14 cellular contexts compared by ENCODE assay signal in the genomic region with DNA sequence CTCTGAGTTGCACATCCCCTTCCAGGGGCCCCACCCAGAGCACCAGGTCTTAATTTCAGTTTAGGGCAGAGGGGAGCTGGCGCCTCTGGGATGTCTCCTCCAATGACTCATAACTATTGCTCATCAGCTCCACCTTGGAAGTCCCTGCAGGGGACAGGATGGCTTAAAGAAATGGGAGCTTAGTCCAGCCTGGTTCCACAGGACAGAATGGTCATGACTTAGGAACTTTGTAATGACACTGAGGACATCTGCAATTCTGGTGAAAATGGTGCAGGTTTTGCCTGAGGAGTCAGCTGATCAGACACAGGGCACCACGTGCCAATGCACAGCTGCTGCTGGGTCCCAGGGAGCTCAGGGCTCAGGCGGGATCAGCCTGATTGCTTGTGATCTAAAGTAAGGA. TPM values are rescaled to one million over a fixed set of nuclear protein-coding genes. Genes with fewer than 3 reads are reported as not detected.
DNase-seq lines count a peak whose midpoint lies in the region; ATAC-seq and TF ChIP-seq lines count a peak whose summit lies in the region.
"Had no signal": no experiment of that assay in that cellular context is flagged by ENCODE, and none has a peak within 500 bp of the region (broad histone marks: within the 10 kb centered on the region; RNA-seq: fewer than 3 reads in every experiment).

No MANE protein-coding gene starts in this region.

- no peak overlapping the region for H3K27ac Mint-ChIP-seq in WTC11
- H3K27ac Mint-ChIP-seq: activated naive CD4-positive, alpha-beta T cell treated with anti-CD3 and anti-CD28 coated beads, Interleukin-2, amount 50 U/mL, for 72 hours had no signal

- no peaks in the 10 kb centered on the region for H3K27me3 Mint-ChIP-seq in WTC11 (ENCODE audit: low read depth)

- CTCF ChIA-PET in WTC11 (lab: Charles Lee), result interaction anchor here (0.8 kb wide), 1 partner anchor 24 kb away, joined by 3 read pairs; no protein-coding TSS in a partner anchor

- no peak overlapping the region for H3K4me3 Mint-ChIP-seq in WTC11

- no peak for ATAC-seq in WTC11
- no peak for ATAC-seq in HG02642 (IDR thresholded peaks at IDR 0.05; ENCODE audit: poor library complexity, unreplicated experiment)
- ATAC-seq: activated naive CD4-positive, alpha-beta T cell treated with anti-CD3 and anti-CD28 coated beads, Interleukin-2, amount 50 U/mL, for 72 hours had no signal

- DNase-seq in AG20443 (ENCODE audit: low spot score) (peak; percentile 74), HT1080 (ENCODE audit: low read depth) (peak; percentile 80), SW480 (ENCODE audit: low spot score) (peak; percentile 62), iris pigment epithelial cell (ENCODE audit: low read depth) (peak; percentile 44), NCI-H510A (lab: John Stamatoyannopoulos, UW) (no peak), putamen (ENCODE audit: low spot score) (no peak), WTC11 (ENCODE audit: low spot score) (no peak)
- DNase-seq: esophagus squamous epithelium, NCI-H2227 treated with DMSO at 0.1 percent for 48 hours had no signal

- no peaks in the 10 kb centered on the region for H3K36me3 Mint-ChIP-seq in WTC11
- H3K36me3 Mint-ChIP-seq: activated naive CD4-positive, alpha-beta T cell treated with anti-CD3 and anti-CD28 coated beads, Interleukin-2, amount 50 U/mL, for 72 hours had no signal

- no peak for TF ChIP-seq CTCF in WTC11 (IDR thresholded peaks at IDR 0.05)

- no peaks in the 10 kb centered on the region for H3K4me1 Mint-ChIP-seq in WTC11

- POLR2A ChIA-PET in WTC11 (lab: Charles Lee), result no interaction called here

- peaks cover 5% of the 10 kb centered on the region for H3K9me3 Mint-ChIP-seq in WTC11

TF ChIP-seq in WTC11, 78 proteins besides CTCF, POLR2A, EP300 and RAD21:
- TF ChIP-seq, protein P1, sequence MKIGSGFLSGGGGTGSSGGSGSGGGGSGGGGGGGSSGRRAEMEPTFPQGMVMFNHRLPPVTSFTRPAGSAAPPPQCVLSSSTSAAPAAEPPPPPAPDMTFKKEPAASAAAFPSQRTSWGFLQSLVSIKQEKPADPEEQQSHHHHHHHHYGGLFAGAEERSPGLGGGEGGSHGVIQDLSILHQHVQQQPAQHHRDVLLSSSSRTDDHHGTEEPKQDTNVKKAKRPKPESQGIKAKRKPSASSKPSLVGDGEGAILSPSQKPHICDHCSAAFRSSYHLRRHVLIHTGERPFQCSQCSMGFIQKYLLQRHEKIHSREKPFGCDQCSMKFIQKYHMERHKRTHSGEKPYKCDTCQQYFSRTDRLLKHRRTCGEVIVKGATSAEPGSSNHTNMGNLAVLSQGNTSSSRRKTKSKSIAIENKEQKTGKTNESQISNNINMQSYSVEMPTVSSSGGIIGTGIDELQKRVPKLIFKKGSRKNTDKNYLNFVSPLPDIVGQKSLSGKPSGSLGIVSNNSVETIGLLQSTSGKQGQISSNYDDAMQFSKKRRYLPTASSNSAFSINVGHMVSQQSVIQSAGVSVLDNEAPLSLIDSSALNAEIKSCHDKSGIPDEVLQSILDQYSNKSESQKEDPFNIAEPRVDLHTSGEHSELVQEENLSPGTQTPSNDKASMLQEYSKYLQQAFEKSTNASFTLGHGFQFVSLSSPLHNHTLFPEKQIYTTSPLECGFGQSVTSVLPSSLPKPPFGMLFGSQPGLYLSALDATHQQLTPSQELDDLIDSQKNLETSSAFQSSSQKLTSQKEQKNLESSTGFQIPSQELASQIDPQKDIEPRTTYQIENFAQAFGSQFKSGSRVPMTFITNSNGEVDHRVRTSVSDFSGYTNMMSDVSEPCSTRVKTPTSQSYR (CRISPR knock-in tag; IDR thresholded peaks at IDR 0.05), result no peak
- TF ChIP-seq ZNF416 (CRISPR knock-in tag; IDR thresholded peaks at IDR 0.05) (no peak), ZNF121 (CRISPR knock-in tag; IDR thresholded peaks at IDR 0.05) (no peak), ETV6 (CRISPR knock-in tag; IDR thresholded peaks at IDR 0.05) (no peak), ZNF423 (CRISPR knock-in tag; IDR thresholded peaks at IDR 0.05) (no peak), NFYB (CRISPR knock-in tag; conservative IDR thresholded peaks at IDR 0.05; ENCODE audit: low read depth) (no peak), NR1H2 (CRISPR knock-in tag; IDR thresholded peaks at IDR 0.05) (no peak), ZNF512 (CRISPR knock-in tag; IDR thresholded peaks at IDR 0.05; ENCODE audit: borderline replicate concordance) (no peak), JAZF1 (CRISPR knock-in tag; IDR thresholded peaks at IDR 0.05) (no peak)
- TF ChIP-seq, protein P2, sequence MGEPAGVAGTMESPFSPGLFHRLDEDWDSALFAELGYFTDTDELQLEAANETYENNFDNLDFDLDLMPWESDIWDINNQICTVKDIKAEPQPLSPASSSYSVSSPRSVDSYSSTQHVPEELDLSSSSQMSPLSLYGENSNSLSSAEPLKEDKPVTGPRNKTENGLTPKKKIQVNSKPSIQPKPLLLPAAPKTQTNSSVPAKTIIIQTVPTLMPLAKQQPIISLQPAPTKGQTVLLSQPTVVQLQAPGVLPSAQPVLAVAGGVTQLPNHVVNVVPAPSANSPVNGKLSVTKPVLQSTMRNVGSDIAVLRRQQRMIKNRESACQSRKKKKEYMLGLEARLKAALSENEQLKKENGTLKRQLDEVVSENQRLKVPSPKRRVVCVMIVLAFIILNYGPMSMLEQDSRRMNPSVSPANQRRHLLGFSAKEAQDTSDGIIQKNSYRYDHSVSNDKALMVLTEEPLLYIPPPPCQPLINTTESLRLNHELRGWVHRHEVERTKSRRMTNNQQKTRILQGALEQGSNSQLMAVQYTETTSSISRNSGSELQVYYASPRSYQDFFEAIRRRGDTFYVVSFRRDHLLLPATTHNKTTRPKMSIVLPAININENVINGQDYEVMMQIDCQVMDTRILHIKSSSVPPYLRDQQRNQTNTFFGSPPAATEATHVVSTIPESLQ (CRISPR knock-in tag; IDR thresholded peaks at IDR 0.05), result no peak
- TF ChIP-seq, protein P3, sequence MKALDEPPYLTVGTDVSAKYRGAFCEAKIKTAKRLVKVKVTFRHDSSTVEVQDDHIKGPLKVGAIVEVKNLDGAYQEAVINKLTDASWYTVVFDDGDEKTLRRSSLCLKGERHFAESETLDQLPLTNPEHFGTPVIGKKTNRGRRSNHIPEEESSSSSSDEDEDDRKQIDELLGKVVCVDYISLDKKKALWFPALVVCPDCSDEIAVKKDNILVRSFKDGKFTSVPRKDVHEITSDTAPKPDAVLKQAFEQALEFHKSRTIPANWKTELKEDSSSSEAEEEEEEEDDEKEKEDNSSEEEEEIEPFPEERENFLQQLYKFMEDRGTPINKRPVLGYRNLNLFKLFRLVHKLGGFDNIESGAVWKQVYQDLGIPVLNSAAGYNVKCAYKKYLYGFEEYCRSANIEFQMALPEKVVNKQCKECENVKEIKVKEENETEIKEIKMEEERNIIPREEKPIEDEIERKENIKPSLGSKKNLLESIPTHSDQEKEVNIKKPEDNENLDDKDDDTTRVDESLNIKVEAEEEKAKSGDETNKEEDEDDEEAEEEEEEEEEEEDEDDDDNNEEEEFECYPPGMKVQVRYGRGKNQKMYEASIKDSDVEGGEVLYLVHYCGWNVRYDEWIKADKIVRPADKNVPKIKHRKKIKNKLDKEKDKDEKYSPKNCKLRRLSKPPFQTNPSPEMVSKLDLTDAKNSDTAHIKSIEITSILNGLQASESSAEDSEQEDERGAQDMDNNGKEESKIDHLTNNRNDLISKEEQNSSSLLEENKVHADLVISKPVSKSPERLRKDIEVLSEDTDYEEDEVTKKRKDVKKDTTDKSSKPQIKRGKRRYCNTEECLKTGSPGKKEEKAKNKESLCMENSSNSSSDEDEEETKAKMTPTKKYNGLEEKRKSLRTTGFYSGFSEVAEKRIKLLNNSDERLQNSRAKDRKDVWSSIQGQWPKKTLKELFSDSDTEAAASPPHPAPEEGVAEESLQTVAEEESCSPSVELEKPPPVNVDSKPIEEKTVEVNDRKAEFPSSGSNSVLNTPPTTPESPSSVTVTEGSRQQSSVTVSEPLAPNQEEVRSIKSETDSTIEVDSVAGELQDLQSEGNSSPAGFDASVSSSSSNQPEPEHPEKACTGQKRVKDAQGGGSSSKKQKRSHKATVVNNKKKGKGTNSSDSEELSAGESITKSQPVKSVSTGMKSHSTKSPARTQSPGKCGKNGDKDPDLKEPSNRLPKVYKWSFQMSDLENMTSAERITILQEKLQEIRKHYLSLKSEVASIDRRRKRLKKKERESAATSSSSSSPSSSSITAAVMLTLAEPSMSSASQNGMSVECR (CRISPR knock-in tag; IDR thresholded peaks at IDR 0.05; ENCODE audit: borderline replicate concordance), result no peak

RNA-seq across cellular contexts. Expression of gene PPP1R26, which starts 16.4 kb away (rescaled TPM):
- 31.9 and 36.2 TPM in 2 replicates for total RNA-seq in HT1080 (2014; rRNA removed; shearing (Covaris generic))
- polyA plus RNA-seq in HT1080 (2015; cell fraction: cytosol; rRNA removed), result 22.6 and 24.8 TPM in 2 replicates
- polyA plus RNA-seq in HT1080 (2015; cell fraction: nucleus; rRNA removed), result 36.1 and 43.2 TPM in 2 replicates
- total RNA-seq in WTC11 (2021), result 36.2 to 44.4 TPM (median 37.4 TPM) in 3 replicates

RNA-seq across cellular contexts. Expression of gene MRPS2, which starts 37.3 kb away (rescaled TPM):
- 106 and 170 TPM in 2 replicates for total RNA-seq in HT1080 (2014; rRNA removed; shearing (Covaris generic))
- 136 and 151 TPM in 2 replicates for polyA plus RNA-seq in HT1080 (2015; cell fraction: cytosol; rRNA removed)
- polyA plus RNA-seq in HT1080 (2015; cell fraction: nucleus; rRNA removed), result 123 and 132 TPM in 2 replicates
- 74.2 to 78.0 TPM (median 77.6 TPM) in 3 replicates for total RNA-seq in WTC11 (2021)

RNA-seq across cellular contexts. Expression of gene LCN1, which starts 58.1 kb away (rescaled TPM):
- total RNA-seq in HT1080 (2014; rRNA removed; shearing (Covaris generic)), result 0.33 TPM in 1 of 2 replicates, not detected in the other
- 1.5 and 2.1 TPM in 2 replicates for polyA plus RNA-seq in HT1080 (2015; cell fraction: cytosol; rRNA removed)
- 1.3 and 1.6 TPM in 2 replicates for polyA plus RNA-seq in HT1080 (2015; cell fraction: nucleus; rRNA removed)
- not detected in 3 replicates for total RNA-seq in WTC11 (2021)
- total RNA-seq: activated CD8-positive, alpha-beta memory T cell treated with anti-CD3 and anti-CD28 coated beads for 36 hours; activated naive CD4-positive, alpha-beta T cell treated with anti-CD3 and anti-CD28 coated beads, Interleukin-2, amount 50 U/mL, for 72 hours; esophagus squamous epithelium; mucosa of gallbladder; prostate gland had no signal

Comparison
In these comparisons a context has a peak if more than half of its experiments do, and no peak if none do; other contexts are left out.
1. DNase-seq: peak in AG20443 (single experiment), HT1080 (single experiment), SW480 (single experiment) and iris pigment epithelial cell (single experiment); none in NCI-H510A (single experiment), putamen (single experiment) and WTC11 (single experiment).